1 cellular context compared by ENCODE assay signal in genomic region chr7:107946451-107946850, GRCh38.
TF ChIP-seq lines count a peak whose summit lies in the region.

No MANE protein-coding gene starts in this region.

TF ChIP-seq in HCT116, 20 proteins besides CTCF, POLR2A, EP300 and RAD21:
- TF ChIP-seq SRF (IDR thresholded peaks at IDR 0.05; ENCODE audit: low read depth) (no peak), ATF3 (IDR thresholded peaks at IDR 0.05) (no peak), MAX (IDR thresholded peaks at IDR 0.05) (no peak), ZNF274 (IDR thresholded peaks at IDR 0.05; ENCODE audit: low read depth, low read length) (no peak), JUND (IDR thresholded peaks at IDR 0.05) (no peak), POLR2AphosphoS5 (IDR thresholded peaks at IDR 0.05; ENCODE audit: low read depth, low read length) (no peak), FOSL1 (IDR thresholded peaks at IDR 0.05; ENCODE audit: low read depth) (no peak), ELF1 (IDR thresholded peaks at IDR 0.05; ENCODE audit: borderline replicate concordance, low read depth) (no peak), YY1 (IDR thresholded peaks at IDR 0.05; ENCODE audit: extremely low read depth, insufficient replicate concordance, low read depth, low read length) (no peak), ZFX (IDR thresholded peaks at IDR 0.05) (no peak), CBX3 (IDR thresholded peaks at IDR 0.05; ENCODE audit: low read depth) (no peak), SP1 (IDR thresholded peaks at IDR 0.05; ENCODE audit: low read depth) (no peak), EZH2 (IDR thresholded peaks at IDR 0.05) (no peak), EZH2phosphoT487 (IDR thresholded peaks at IDR 0.05; ENCODE audit: borderline replicate concordance) (no peak), EGR1 (IDR thresholded peaks at IDR 0.05; ENCODE audit: low read depth) (no peak)
- TF ChIP-seq, protein P1, sequence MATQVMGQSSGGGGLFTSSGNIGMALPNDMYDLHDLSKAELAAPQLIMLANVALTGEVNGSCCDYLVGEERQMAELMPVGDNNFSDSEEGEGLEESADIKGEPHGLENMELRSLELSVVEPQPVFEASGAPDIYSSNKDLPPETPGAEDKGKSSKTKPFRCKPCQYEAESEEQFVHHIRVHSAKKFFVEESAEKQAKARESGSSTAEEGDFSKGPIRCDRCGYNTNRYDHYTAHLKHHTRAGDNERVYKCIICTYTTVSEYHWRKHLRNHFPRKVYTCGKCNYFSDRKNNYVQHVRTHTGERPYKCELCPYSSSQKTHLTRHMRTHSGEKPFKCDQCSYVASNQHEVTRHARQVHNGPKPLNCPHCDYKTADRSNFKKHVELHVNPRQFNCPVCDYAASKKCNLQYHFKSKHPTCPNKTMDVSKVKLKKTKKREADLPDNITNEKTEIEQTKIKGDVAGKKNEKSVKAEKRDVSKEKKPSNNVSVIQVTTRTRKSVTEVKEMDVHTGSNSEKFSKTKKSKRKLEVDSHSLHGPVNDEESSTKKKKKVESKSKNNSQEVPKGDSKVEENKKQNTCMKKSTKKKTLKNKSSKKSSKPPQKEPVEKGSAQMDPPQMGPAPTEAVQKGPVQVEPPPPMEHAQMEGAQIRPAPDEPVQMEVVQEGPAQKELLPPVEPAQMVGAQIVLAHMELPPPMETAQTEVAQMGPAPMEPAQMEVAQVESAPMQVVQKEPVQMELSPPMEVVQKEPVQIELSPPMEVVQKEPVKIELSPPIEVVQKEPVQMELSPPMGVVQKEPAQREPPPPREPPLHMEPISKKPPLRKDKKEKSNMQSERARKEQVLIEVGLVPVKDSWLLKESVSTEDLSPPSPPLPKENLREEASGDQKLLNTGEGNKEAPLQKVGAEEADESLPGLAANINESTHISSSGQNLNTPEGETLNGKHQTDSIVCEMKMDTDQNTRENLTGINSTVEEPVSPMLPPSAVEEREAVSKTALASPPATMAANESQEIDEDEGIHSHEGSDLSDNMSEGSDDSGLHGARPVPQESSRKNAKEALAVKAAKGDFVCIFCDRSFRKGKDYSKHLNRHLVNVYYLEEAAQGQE (IDR thresholded peaks at IDR 0.05; ENCODE audit: low read depth): no peak
